35 cellular contexts compared by ENCODE assay signal in genomic region chr1:232407120-232407519, GRCh38.
"Had no signal": no experiment of that assay in that cellular context is flagged by ENCODE, and none has a peak within 500 bp of the region (broad histone marks: within the 10 kb centered on the region; RNA-seq: fewer than 3 reads in every experiment).

No MANE protein-coding gene starts in this region.

- H3K4me3 ChIP-seq: MG63 had no signal

- DNase-seq: Karpas-422, Kasumi-1, MG63, MM.1S, MV-4-11, NCI-H1048, NCI-H1092, NCI-H1105, NCI-H1105 treated with DMSO at 0.1 percent for 48 hours, NCI-H1417, NCI-H1417 treated with DMSO at 0.1 percent for 48 hours, NCI-H1436, NCI-H1436 treated with DMSO at 0.1 percent for 48 hours, NCI-H146, NCI-H1694, NCI-H1694 treated with DMSO at 0.1 percent for 48 hours, NCI-H187, NCI-H187 treated with DMSO at 0.1 percent for 48 hours, NCI-H1930, NCI-H2029, NCI-H2029 treated with DMSO at 0.1 percent for 48 hours, NCI-H2081, NCI-H2081 treated with DMSO at 0.1 percent for 48 hours, NCI-H2107, NCI-H2171, NCI-H2171 treated with DMSO at 0.1 percent for 48 hours, NCI-H2227 treated with DMSO at 0.1 percent for 48 hours, NCI-H226, NCI-H345, NCI-H446, NCI-H446 treated with DMSO at 0.1 percent for 48 hours, NCI-H510A, NCI-H510A treated with DMSO at 0.1 percent for 48 hours, NCI-H524 had no signal

- H3K9ac ChIP-seq: KMS-11 had no signal

- H3K9me3 ChIP-seq: MG63 had no signal

- H3K27me3 ChIP-seq: MG63 had no signal

- H3K4me2 ChIP-seq: KMS-11 had no signal

- H3K27ac ChIP-seq: KMS-11 had no signal
